Comparison of ENCODE assay signal across 1 cellular context in genomic region chr17:32487460-32488176, GRCh38.
A peak's percentile ranks its signal among the peaks of the same experiment; 100 is the strongest.
TF ChIP-seq lines count a peak whose summit lies in the region.

No MANE protein-coding gene starts in this region.

TF ChIP-seq in H1, 55 proteins besides CTCF, POLR2A, EP300 and RAD21:
- no peak for TF ChIP-seq BCL11A (IDR thresholded peaks at IDR 0.05; ENCODE audit: low read depth in 2 of 2, low read length in 2 of 2)
- TF ChIP-seq SP4 (IDR thresholded peaks at IDR 0.05; ENCODE audit: low read length), result no peak
- TF ChIP-seq SAP30 (IDR thresholded peaks at IDR 0.05; ENCODE audit: insufficient read depth, insufficient replicate concordance, low read length), result no peak
- no peak; the same call in 1 of the 2 replicates for TF ChIP-seq CREB1 (IDR thresholded peaks at IDR 0.05)
- TF ChIP-seq RNF2 (IDR thresholded peaks at IDR 0.05; ENCODE audit: borderline replicate concordance, low read depth, low read length, missing control alignments, poor library complexity, severe bottlenecking), result no peak
- TF ChIP-seq SUZ12 (IDR thresholded peaks at IDR 0.05; ENCODE audit: low read length), result no peak
- TF ChIP-seq CHD1 (IDR thresholded peaks at IDR 0.05; ENCODE audit: low read depth, low read length), result no peak
- no peak for TF ChIP-seq CHD2 (IDR thresholded peaks at IDR 0.05; ENCODE audit: low read length)
- TF ChIP-seq KDM1A (IDR thresholded peaks at IDR 0.05; ENCODE audit: borderline replicate concordance, low read length), result 0 out of 2 replicates have a peak, but pooled peaks have one; percentile 13
- peak; percentile 33 for TF ChIP-seq KDM4A (IDR thresholded peaks at IDR 0.05; ENCODE audit: low read depth, low read length, severe bottlenecking)
- TF ChIP-seq YY1 (IDR thresholded peaks at IDR 0.05; ENCODE audit: low read depth, low read length), result no peak
- TF ChIP-seq E2F6 (IDR thresholded peaks at IDR 0.05), result 0 out of 2 replicates have a peak, but pooled peaks have one; percentile 15
- no peak for TF ChIP-seq POU5F1 (IDR thresholded peaks at IDR 0.05; ENCODE audit: low read depth, low read length)
- TF ChIP-seq RFX5 (IDR thresholded peaks at IDR 0.05; ENCODE audit: borderline replicate concordance, low read depth, low read length), result no peak
- TF ChIP-seq JUN (IDR thresholded peaks at IDR 0.05; ENCODE audit: low read depth, low read length), result no peak
- TF ChIP-seq POLR2AphosphoS5 (IDR thresholded peaks at IDR 0.05; ENCODE audit: low read depth, low read length), result no peak
- TF ChIP-seq SP2 (IDR thresholded peaks at IDR 0.05; ENCODE audit: low read length), result no peak
- no peak for TF ChIP-seq CEBPB (IDR thresholded peaks at IDR 0.05; ENCODE audit: low read depth, low read length)
- TF ChIP-seq JUND (IDR thresholded peaks at IDR 0.05; ENCODE audit: low read length), result no peak
- TF ChIP-seq SIRT6 (IDR thresholded peaks at IDR 0.05; ENCODE audit: low read length), result no peak
- peak; percentile 42 for TF ChIP-seq PHF8 (conservative IDR thresholded peaks at IDR 0.05; ENCODE audit: low read depth, low read length)
- TF ChIP-seq GTF2F1 (IDR thresholded peaks at IDR 0.05; ENCODE audit: borderline replicate concordance, low read depth, low read length), result no peak
- TF ChIP-seq ZNF274 (IDR thresholded peaks at IDR 0.05; ENCODE audit: borderline replicate concordance, extremely low read depth, low read length), result no peak
- no peak for TF ChIP-seq TEAD4 (IDR thresholded peaks at IDR 0.05; ENCODE audit: low read depth, low read length)
- no peak for TF ChIP-seq CBX5 (IDR thresholded peaks at IDR 0.05; ENCODE audit: low read depth, low read length)
- TF ChIP-seq SIX5 (IDR thresholded peaks at IDR 0.05; ENCODE audit: low read depth, low read length), result no peak
- TF ChIP-seq SIN3A (conservative IDR thresholded peaks at IDR 0.05 in 1 of 2, IDR thresholded peaks at IDR 0.05 in 1 of 2; ENCODE audit: low read depth in 1 of 2, low read length in 2 of 2), result 0 out of 4 replicates have a peak, but pooled peaks of 1 of the 2 experiments have one; percentile 29
- TF ChIP-seq NRF1 (IDR thresholded peaks at IDR 0.05; ENCODE audit: low read depth, low read length), result no peak
- TF ChIP-seq ASH2L (IDR thresholded peaks at IDR 0.05; ENCODE audit: low read length), result peak; percentile 53
- no peak for TF ChIP-seq RXRA (IDR thresholded peaks at IDR 0.05; ENCODE audit: insufficient read depth, low read depth, low read length)
- TF ChIP-seq TBP (IDR thresholded peaks at IDR 0.05; ENCODE audit: low read depth, low read length), result no peak
- no peak for TF ChIP-seq BACH1 (IDR thresholded peaks at IDR 0.05; ENCODE audit: low read length)
- TF ChIP-seq HDAC6 (IDR thresholded peaks at IDR 0.05; ENCODE audit: low read depth, low read length), result no peak
- no peak for TF ChIP-seq NANOG (IDR thresholded peaks at IDR 0.05; ENCODE audit: insufficient read depth, low read depth, low read length, poor library complexity, severe bottlenecking)
- TF ChIP-seq SRF (IDR thresholded peaks at IDR 0.05; ENCODE audit: low read depth, low read length), result no peak
- TF ChIP-seq MAFK (IDR thresholded peaks at IDR 0.05; ENCODE audit: low read depth, low read length), result no peak
- TF ChIP-seq KDM5A (IDR thresholded peaks at IDR 0.05; ENCODE audit: low read length), result no peak
- no peak for TF ChIP-seq CBX8 (IDR thresholded peaks at IDR 0.05; ENCODE audit: borderline replicate concordance, low read depth, low read length)
- TF ChIP-seq BRCA1 (IDR thresholded peaks at IDR 0.05; ENCODE audit: low read depth, low read length), result no peak
- TF ChIP-seq USF2 (IDR thresholded peaks at IDR 0.05; ENCODE audit: low read length), result no peak
- no peak for TF ChIP-seq MAX (IDR thresholded peaks at IDR 0.05)
- TF ChIP-seq EZH2 (IDR thresholded peaks at IDR 0.05; ENCODE audit: low read depth, low read length, severe bottlenecking), result no peak
- TF ChIP-seq ATF3 (IDR thresholded peaks at IDR 0.05; ENCODE audit: insufficient read depth, low read depth, low read length), result no peak
- no peak for TF ChIP-seq GABPA (IDR thresholded peaks at IDR 0.05; ENCODE audit: borderline replicate concordance, insufficient read depth, low read length)
- 0 out of 4 replicates have a peak, but pooled peaks of 1 of the 2 experiments have one; percentile 15 for TF ChIP-seq HDAC2 (IDR thresholded peaks at IDR 0.05; ENCODE audit: borderline replicate concordance in 1 of 2, low read depth in 2 of 2, low read length in 2 of 2)
- TF ChIP-seq TAF7 (optimal IDR thresholded peaks at IDR 0.05; ENCODE audit: borderline replicate concordance, low read depth, low read length), result no peak
- TF ChIP-seq TCF12 (IDR thresholded peaks at IDR 0.05; ENCODE audit: low read depth, low read length), result no peak
- TF ChIP-seq CHD7 (IDR thresholded peaks at IDR 0.05; ENCODE audit: insufficient replicate concordance, low read length), result no peak
- TF ChIP-seq SP1 (IDR thresholded peaks at IDR 0.05; ENCODE audit: low read depth, low read length), result no peak
- no peak for TF ChIP-seq FOSL1 (IDR thresholded peaks at IDR 0.05; ENCODE audit: insufficient read depth, low read depth, low read length)
- TF ChIP-seq ATF2 (IDR thresholded peaks at IDR 0.05; ENCODE audit: low read length), result no peak
